In genomic region chr16:4370570-4371480, GRCh38 we compare ENCODE assay signal across 9 cellular contexts. TPM values are rescaled to one million over a fixed set of nuclear protein-coding genes. Genes with fewer than 3 reads are reported as not detected.
DNase-seq lines count a peak whose midpoint lies in the region; ATAC-seq and TF ChIP-seq lines count a peak whose summit lies in the region.
"Had no signal": no experiment of that assay in that cellular context is flagged by ENCODE, and none has a peak within 500 bp of the region (broad histone marks: within the 10 kb centered on the region; RNA-seq: fewer than 3 reads in every experiment).

No MANE protein-coding gene starts in this region.

- H2AFZ ChIP-seq in osteoblast (ENCODE audit: low read length): no peak overlapping the region

- H3K79me2 ChIP-seq in osteoblast (ENCODE audit: insufficient read depth, low read length): peaks cover 38% of the 10 kb centered on the region

- H3K9me3 ChIP-seq in osteoblast (ENCODE audit: low read depth, low read length): no peaks in the 10 kb centered on the region

- no peak for TF ChIP-seq CTCF in BJ (IDR thresholded peaks at IDR 0.05; ENCODE audit: insufficient read depth, low read depth, low read length)
- no peak for TF ChIP-seq CTCF in RWPE1 (conservative IDR thresholded peaks at IDR 0.05; ENCODE audit: low read depth)
- TF ChIP-seq CTCF in osteoblast (IDR thresholded peaks at IDR 0.05; ENCODE audit: extremely low read depth, low read depth, low read length): no peak

- intact Hi-C loops in activated CD4-positive, alpha-beta T cell treated with anti-CD3 and anti-CD28 coated beads for 36 hours (cut with DNase I, micrococcal nuclease): loop anchor here (1.0 to 2.0 kb wide), 2 partner anchors 20 to 64 kb away; partner anchors contain the start of gene PAM16 (in 1 of the 2)

- H3K4me1 Mint-ChIP-seq in activated CD4-positive, alpha-beta T cell treated with anti-CD3 and anti-CD28 coated beads for 36 hours: peaks cover 12% of the 10 kb centered on the region

- H3K9me3 Mint-ChIP-seq in activated CD4-positive, alpha-beta T cell treated with anti-CD3 and anti-CD28 coated beads for 36 hours (ENCODE audit: low read depth): no peaks in the 10 kb centered on the region
- H3K9me3 Mint-ChIP-seq: activated naive CD4-positive, alpha-beta T cell treated with anti-CD3 and anti-CD28 coated beads, Interleukin-2, amount 50 U/mL, for 24 hours had no signal

- H3K27me3 ChIP-seq in BJ (ENCODE audit: control insufficient read depth, insufficient read depth, low read length) (no peaks in the 10 kb centered on the region), osteoblast (ENCODE audit: insufficient read depth, low read length) (no peaks in the 10 kb centered on the region)

- DNase-seq in BJ (ENCODE audit: low read depth) (no peak), RWPE1 (ENCODE audit: low spot score) (no peak), foreskin melanocyte (peak; percentile 59), osteoblast (ENCODE audit: insufficient read length, low spot score, missing footprints) (peak; percentile 96), activated T-cell treated with anti-CD3 and anti-CD28 coated beads for 4 hours (no peak), mesenteric fat pad (ENCODE audit: low spot score) (no peak)
- DNase-seq in activated CD4-positive, alpha-beta T cell treated with anti-CD3 and anti-CD28 coated beads for 36 hours: no peak

- H3K36me3 ChIP-seq in BJ (ENCODE audit: control insufficient read depth, insufficient read depth, low read length) (peaks cover 3% of the 10 kb centered on the region), osteoblast (ENCODE audit: insufficient read depth, low read length) (peaks cover 6% of the 10 kb centered on the region)

- H3K4me3 ChIP-seq in BJ (ENCODE audit: low read depth, low read length): peak overlapping the region; percentile 97; the same call in 1 of the 2 replicates
- H3K4me3 ChIP-seq in osteoblast (ENCODE audit: insufficient read depth, low read length): peak overlapping the region; percentile 100

- POLR2A ChIA-PET in BJ (lab: Charles Lee) (no interaction called here), RWPE1 (lab: Yijun Ruan, JAX; ENCODE audit: low non-redundant PET) (no interaction called here)
- POLR2A ChIA-PET in activated CD4-positive, alpha-beta T cell treated with anti-CD3 and anti-CD28 coated beads for 36 hours (lab: Charles Lee): no interaction called here

- H3K27ac ChIP-seq in RWPE1 (peak overlapping the region; percentile 99), osteoblast (ENCODE audit: low read depth, low read length) (peak overlapping the region; percentile 88)

- no peak overlapping the region for H3K27ac Mint-ChIP-seq in activated CD4-positive, alpha-beta T cell treated with anti-CD3 and anti-CD28 coated beads for 36 hours
- H3K27ac Mint-ChIP-seq: activated naive CD4-positive, alpha-beta T cell treated with anti-CD3 and anti-CD28 coated beads, Interleukin-2, amount 50 U/mL, for 24 hours had no signal

- H4K20me1 ChIP-seq in osteoblast (ENCODE audit: insufficient read depth, low read length): peaks cover 44% of the 10 kb centered on the region

- peaks cover 49% of the 10 kb centered on the region for H3K4me1 ChIP-seq in osteoblast (ENCODE audit: insufficient read depth, low read length)

- H3K4me2 ChIP-seq in osteoblast (ENCODE audit: insufficient read depth, low read length): peak overlapping the region; percentile 79

- no peak for ATAC-seq in activated CD4-positive, alpha-beta T cell treated with anti-CD3 and anti-CD28 coated beads for 36 hours
- no peak for ATAC-seq in GM19351 (IDR thresholded peaks at IDR 0.05; ENCODE audit: unreplicated experiment)

- H3K4me3 Mint-ChIP-seq in activated CD4-positive, alpha-beta T cell treated with anti-CD3 and anti-CD28 coated beads for 36 hours: no peak overlapping the region

- H3K27me3 Mint-ChIP-seq in activated CD4-positive, alpha-beta T cell treated with anti-CD3 and anti-CD28 coated beads for 36 hours: no peaks in the 10 kb centered on the region
- H3K27me3 Mint-ChIP-seq: activated naive CD4-positive, alpha-beta T cell treated with anti-CD3 and anti-CD28 coated beads, Interleukin-2, amount 50 U/mL, for 24 hours had no signal

- CTCF ChIA-PET in BJ (lab: Yijun Ruan, JAX): interaction anchor here (1.3 to 8.4 kb wide), 5 partner anchors 12 to 97 kb away, joined by 4 to 86 read pairs (median 17); no protein-coding TSS in a partner anchor
- CTCF ChIA-PET in RWPE1 (lab: Yijun Ruan, JAX): interaction anchor here (1.2 to 2.8 kb wide), 2 partner anchors 11 to 32 kb away, joined by 3 to 13 read pairs; no protein-coding TSS in a partner anchor
- CTCF ChIA-PET in activated CD4-positive, alpha-beta T cell treated with anti-CD3 and anti-CD28 coated beads for 36 hours (lab: Charles Lee): interaction anchor here (0.5 to 1.0 kb wide), 3 partner anchors 11 to 679 kb away, joined by 4 to 5 read pairs (median 4); no protein-coding TSS in a partner anchor

- no peaks in the 10 kb centered on the region for H3K36me3 Mint-ChIP-seq in activated CD4-positive, alpha-beta T cell treated with anti-CD3 and anti-CD28 coated beads for 36 hours (ENCODE audit: low read depth)
- H3K36me3 Mint-ChIP-seq: activated naive CD4-positive, alpha-beta T cell treated with anti-CD3 and anti-CD28 coated beads, Interleukin-2, amount 50 U/mL, for 24 hours had no signal

RNA-seq across cellular contexts. Expression of gene VASN, which starts 0.8 kb away (rescaled TPM):
- polyA plus RNA-seq in BJ (2011; rRNA removed): 30.0 and 71.6 TPM in 2 replicates
- 16.3 and 19.6 TPM in 2 replicates for polyA minus RNA-seq in BJ (2011; rRNA and poly(A)+ RNA removed)
- 202 and 217 TPM in 2 replicates for total RNA-seq in osteoblast
- total RNA-seq in activated CD4-positive, alpha-beta T cell treated with anti-CD3 and anti-CD28 coated beads for 36 hours: not detected
- 26.6 TPM for total RNA-seq in mesenteric fat pad

RNA-seq across cellular contexts. Expression of gene PAM16, which starts 19.7 kb away (rescaled TPM):
- 33.1 and 44.2 TPM in 2 replicates for polyA plus RNA-seq in BJ (2011; rRNA removed)
- 2.5 and 7.2 TPM in 2 replicates for polyA minus RNA-seq in BJ (2011; rRNA and poly(A)+ RNA removed)
- total RNA-seq in osteoblast (17.4 and 18.6 TPM in 2 replicates), mesenteric fat pad (38.2 TPM)
- 10 to 100 TPM; 62.8 to 67.8 TPM for total RNA-seq in activated CD4-positive, alpha-beta T cell treated with anti-CD3 and anti-CD28 coated beads for 36 hours

RNA-seq across cellular contexts. Expression of gene CORO7, which starts 45.6 kb away (rescaled TPM):
- 5.3 and 13.8 TPM in 2 replicates for polyA plus RNA-seq in BJ (2011; rRNA removed)
- polyA minus RNA-seq in BJ (2011; rRNA and poly(A)+ RNA removed): 19.5 and 22.6 TPM in 2 replicates
- total RNA-seq in osteoblast: 9.7 and 17.7 TPM in 2 replicates
- total RNA-seq in activated CD4-positive, alpha-beta T cell treated with anti-CD3 and anti-CD28 coated beads for 36 hours: 10 to 100 TPM; 65.0 to 67.1 TPM
- 45.0 TPM for total RNA-seq in mesenteric fat pad

RNA-seq across cellular contexts. Expression of gene DNAJA3, which starts 54.8 kb away (rescaled TPM):
- 35.9 and 48.8 TPM in 2 replicates for polyA plus RNA-seq in BJ (2011; rRNA removed)
- 19.6 and 25.9 TPM in 2 replicates for polyA minus RNA-seq in BJ (2011; rRNA and poly(A)+ RNA removed)
- total RNA-seq in osteoblast (30.0 and 30.9 TPM in 2 replicates), mesenteric fat pad (36.0 TPM)
- 100 to 1,000 TPM in 1 of 2 experiments, 10 to 100 TPM in 1; 93.9 to 102 TPM for total RNA-seq in activated CD4-positive, alpha-beta T cell treated with anti-CD3 and anti-CD28 coated beads for 36 hours

RNA-seq across cellular contexts. Expression of gene GLIS2, which starts 55.0 kb away (rescaled TPM):
- 4.8 and 8.8 TPM in 2 replicates for polyA plus RNA-seq in BJ (2011; rRNA removed)
- 5.7 and 9.7 TPM in 2 replicates for polyA minus RNA-seq in BJ (2011; rRNA and poly(A)+ RNA removed)
- 5.0 and 5.4 TPM in 2 replicates for total RNA-seq in osteoblast
- under 1 TPM; 0.27 to 0.30 TPM for total RNA-seq in activated CD4-positive, alpha-beta T cell treated with anti-CD3 and anti-CD28 coated beads for 36 hours
- total RNA-seq in mesenteric fat pad: 14.2 TPM

Comparison
In these comparisons a context has a peak if more than half of its experiments do, and no peak if none do; other contexts are left out.
1. DNase-seq: peak in foreskin melanocyte (single experiment) and osteoblast (single experiment); none in BJ (single experiment), RWPE1 (single experiment), activated CD4-positive, alpha-beta T cell treated with anti-CD3 and anti-CD28 coated beads for 36 hours (single experiment), activated T-cell treated with anti-CD3 and anti-CD28 coated beads for 4 hours (single experiment) and mesenteric fat pad (single experiment).
2. RNA of gene VASN, which starts 0.8 kb away (total RNA-seq): 202 to 217 TPM in osteoblast and 26.6 TPM in mesenteric fat pad (single experiment); not detected in activated CD4-positive, alpha-beta T cell treated with anti-CD3 and anti-CD28 coated beads for 36 hours; every median in the first group is over 10 times any median in the second.